In the genomic region with DNA sequence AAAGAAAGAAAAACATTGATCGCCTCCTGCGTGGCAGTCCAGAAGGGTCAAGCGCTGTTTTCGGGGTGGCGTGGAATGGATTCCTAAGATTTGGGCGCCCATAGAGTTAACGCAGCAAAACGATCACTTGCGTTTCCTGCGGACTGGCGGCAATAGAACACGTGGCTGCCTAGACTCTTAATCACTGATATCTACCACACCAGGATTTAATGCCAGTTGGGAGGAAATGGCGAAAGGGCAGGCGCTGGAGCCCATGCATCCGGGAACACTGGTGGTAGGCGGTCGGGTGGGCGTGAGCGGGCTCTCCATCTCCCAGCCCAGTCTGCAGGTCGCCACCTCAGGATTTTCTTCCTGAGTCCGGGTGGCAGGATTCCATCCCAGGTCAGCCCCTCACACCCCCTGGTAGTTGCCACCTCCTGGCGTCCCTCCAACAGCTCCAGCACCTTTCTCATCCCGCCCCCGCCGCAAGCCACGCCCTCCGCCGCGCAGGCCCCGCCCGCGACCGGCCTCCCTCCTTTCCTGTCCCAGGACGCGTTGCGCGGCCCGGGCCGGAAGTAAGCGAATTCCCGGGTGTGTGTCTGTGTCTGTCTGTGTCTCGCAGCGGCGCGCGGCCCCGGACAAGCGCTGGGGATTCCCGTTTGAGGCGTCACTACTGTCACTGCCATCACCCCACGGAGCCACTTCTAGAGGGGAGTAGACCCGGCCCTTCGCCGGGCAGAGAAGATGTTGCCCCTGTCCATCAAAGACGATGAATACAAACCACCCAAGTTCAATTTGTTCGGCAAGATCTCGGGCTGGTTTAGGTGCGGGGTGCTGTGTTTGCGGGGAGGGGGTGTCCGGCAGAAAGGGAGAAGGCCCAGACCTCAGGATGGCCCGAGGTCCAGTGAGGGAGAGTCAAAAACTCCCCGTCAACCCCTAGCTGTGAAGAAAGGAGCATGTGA, we compare ENCODE assay signal across 8 cellular contexts. TPM values are rescaled to one million over a fixed set of nuclear protein-coding genes. Genes with fewer than 3 reads are reported as not detected.
DNase-seq lines count a peak whose midpoint lies in the region; ATAC-seq, FAIRE-seq and TF ChIP-seq lines count a peak whose summit lies in the region.

A gene with protein sequence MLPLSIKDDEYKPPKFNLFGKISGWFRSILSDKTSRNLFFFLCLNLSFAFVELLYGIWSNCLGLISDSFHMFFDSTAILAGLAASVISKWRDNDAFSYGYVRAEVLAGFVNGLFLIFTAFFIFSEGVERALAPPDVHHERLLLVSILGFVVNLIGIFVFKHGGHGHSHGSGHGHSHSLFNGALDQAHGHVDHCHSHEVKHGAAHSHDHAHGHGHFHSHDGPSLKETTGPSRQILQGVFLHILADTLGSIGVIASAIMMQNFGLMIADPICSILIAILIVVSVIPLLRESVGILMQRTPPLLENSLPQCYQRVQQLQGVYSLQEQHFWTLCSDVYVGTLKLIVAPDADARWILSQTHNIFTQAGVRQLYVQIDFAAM (plus strand): TSS at position 551 of the 941 bp plus-strand sequence. CDS start 173 bp downstream, at position 724.

- TF ChIP-seq CTCF in WTC11 (IDR thresholded peaks at IDR 0.05) (no peak), bronchial epithelial cell (IDR thresholded peaks at IDR 0.05; ENCODE audit: insufficient read depth, low read length, severe bottlenecking) (no peak)

- peak within 1 kb of the TSS; percentile 83 to 99 for H3K27ac ChIP-seq in small intestine (ENCODE audit: low read depth in 1 of 2, low read length in 1 of 2)

- H3K27me3 Mint-ChIP-seq in WTC11 (ENCODE audit: low read depth) = no peaks in the 10 kb centered on the region

- CTCF ChIA-PET in WTC11 (lab: Charles Lee) = interaction anchor here (1.2 to 1.9 kb wide), 3 partner anchors 76 to 432 kb away, joined by 3 to 9 read pairs (median 4); no protein-coding TSS in a partner anchor

- peaks cover 25% of the 10 kb centered on the region for H3K4me1 Mint-ChIP-seq in WTC11

- 0 to 1% (median 1%) methylated on average over 61 to 62 of the region's 62 CpGs for WGBS in small intestine, 3 donors

- H3K9me3 Mint-ChIP-seq in WTC11 = peaks cover 18% of the 10 kb centered on the region

- H3K36me3 ChIP-seq in bronchial epithelial cell (ENCODE audit: control insufficient read depth, insufficient read depth, low read length) = peaks cover 1% of the 10 kb centered on the region
- H3K36me3 ChIP-seq in small intestine (ENCODE audit: control insufficient read depth in 2 of 2, insufficient read depth in 2 of 2, low read length in 2 of 2) = peaks cover 0 to 3% of the 10 kb centered on the region in 2 donors

- FAIRE-seq in bronchial epithelial cell (lab: Jason Lieb, UNC) = no peak
- FAIRE-seq in small intestine (lab: Jason Lieb, UNC) = no peak

- peak within 1 kb of the TSS; percentile 80 for H3K4me3 ChIP-seq in bronchial epithelial cell (ENCODE audit: low read depth, low read length)
- peak within 1 kb of the TSS; percentile 62 to 86 for H3K4me3 ChIP-seq in small intestine (ENCODE audit: low read depth in 1 of 2, low read length in 2 of 2)

- peak within 1 kb of the TSS; percentile 100 for H3K4me3 Mint-ChIP-seq in WTC11

- no peaks in the 10 kb centered on the region for H3K9me3 ChIP-seq in small intestine (ENCODE audit: control insufficient read depth, low read depth)

- peaks cover 0 to 3% of the 10 kb centered on the region in 2 donors for H3K4me1 ChIP-seq in small intestine (ENCODE audit: control insufficient read depth in 2 of 2, insufficient read depth in 1 of 2, low read depth in 1 of 2, low read length in 1 of 2)

- peak; percentile 94 for DNase-seq in AG08395 (ENCODE audit: low spot score)
- DNase-seq in NCI-H2227 treated with DMSO at 0.1 percent for 48 hours (lab: John Stamatoyannopoulos, UW) = peak; percentile 87
- peak; percentile 95 for DNase-seq in WTC11 (ENCODE audit: low spot score)
- peak; percentile 85 for DNase-seq in bronchial epithelial cell (ENCODE audit: low read depth)
- peak; percentile 92 for DNase-seq in iPS-NIHi11 (ENCODE audit: low spot score)
- peak; percentile 96 for DNase-seq in small intestine

- peaks cover 38% of the 10 kb centered on the region for H3K36me3 Mint-ChIP-seq in WTC11

- ATAC-seq in GM18907 (IDR thresholded peaks at IDR 0.05; ENCODE audit: unreplicated experiment) = peak; percentile 83
- peak; percentile 70 for ATAC-seq in HG03139 (IDR thresholded peaks at IDR 0.05; ENCODE audit: unreplicated experiment)
- ATAC-seq in WTC11 = peak; percentile 86

- H3K27ac Mint-ChIP-seq in WTC11 = peak within 1 kb of the TSS; percentile 98

- POLR2A ChIA-PET in WTC11 (lab: Charles Lee) = interaction anchor here (0.9 kb wide), 1 partner anchor 343 kb away, joined by 3 read pairs; no protein-coding TSS in a partner anchor

- no peaks in the 10 kb centered on the region for H3K27me3 ChIP-seq in bronchial epithelial cell (ENCODE audit: control insufficient read depth, insufficient read depth, low read length)
- no peaks in the 10 kb centered on the region for H3K27me3 ChIP-seq in small intestine (ENCODE audit: control insufficient read depth in 2 of 2, insufficient read depth in 2 of 2, low read length in 2 of 2)

TF ChIP-seq in WTC11, 78 proteins besides CTCF, POLR2A, EP300 and RAD21 (continues in another document):
- TF ChIP-seq, protein P1, sequence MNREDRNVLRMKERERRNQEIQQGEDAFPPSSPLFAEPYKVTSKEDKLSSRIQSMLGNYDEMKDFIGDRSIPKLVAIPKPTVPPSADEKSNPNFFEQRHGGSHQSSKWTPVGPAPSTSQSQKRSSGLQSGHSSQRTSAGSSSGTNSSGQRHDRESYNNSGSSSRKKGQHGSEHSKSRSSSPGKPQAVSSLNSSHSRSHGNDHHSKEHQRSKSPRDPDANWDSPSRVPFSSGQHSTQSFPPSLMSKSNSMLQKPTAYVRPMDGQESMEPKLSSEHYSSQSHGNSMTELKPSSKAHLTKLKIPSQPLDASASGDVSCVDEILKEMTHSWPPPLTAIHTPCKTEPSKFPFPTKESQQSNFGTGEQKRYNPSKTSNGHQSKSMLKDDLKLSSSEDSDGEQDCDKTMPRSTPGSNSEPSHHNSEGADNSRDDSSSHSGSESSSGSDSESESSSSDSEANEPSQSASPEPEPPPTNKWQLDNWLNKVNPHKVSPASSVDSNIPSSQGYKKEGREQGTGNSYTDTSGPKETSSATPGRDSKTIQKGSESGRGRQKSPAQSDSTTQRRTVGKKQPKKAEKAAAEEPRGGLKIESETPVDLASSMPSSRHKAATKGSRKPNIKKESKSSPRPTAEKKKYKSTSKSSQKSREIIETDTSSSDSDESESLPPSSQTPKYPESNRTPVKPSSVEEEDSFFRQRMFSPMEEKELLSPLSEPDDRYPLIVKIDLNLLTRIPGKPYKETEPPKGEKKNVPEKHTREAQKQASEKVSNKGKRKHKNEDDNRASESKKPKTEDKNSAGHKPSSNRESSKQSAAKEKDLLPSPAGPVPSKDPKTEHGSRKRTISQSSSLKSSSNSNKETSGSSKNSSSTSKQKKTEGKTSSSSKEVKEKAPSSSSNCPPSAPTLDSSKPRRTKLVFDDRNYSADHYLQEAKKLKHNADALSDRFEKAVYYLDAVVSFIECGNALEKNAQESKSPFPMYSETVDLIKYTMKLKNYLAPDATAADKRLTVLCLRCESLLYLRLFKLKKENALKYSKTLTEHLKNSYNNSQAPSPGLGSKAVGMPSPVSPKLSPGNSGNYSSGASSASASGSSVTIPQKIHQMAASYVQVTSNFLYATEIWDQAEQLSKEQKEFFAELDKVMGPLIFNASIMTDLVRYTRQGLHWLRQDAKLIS (CRISPR knock-in tag; IDR thresholded peaks at IDR 0.05; ENCODE audit: borderline replicate concordance) = no peak
- TF ChIP-seq ZNF423 (CRISPR knock-in tag; IDR thresholded peaks at IDR 0.05) (peak; percentile 42; the same call in 1 of the 2 replicates), FOXP1 (CRISPR knock-in tag; IDR thresholded peaks at IDR 0.05; ENCODE audit: borderline replicate concordance) (0 out of 2 replicates have a peak, but pooled peaks have one; percentile 42), ZNF396 (CRISPR knock-in tag; IDR thresholded peaks at IDR 0.05; ENCODE audit: borderline replicate concordance) (no peak), ZNF263 (CRISPR knock-in tag; IDR thresholded peaks at IDR 0.05; ENCODE audit: low read depth) (no peak), ZNF121 (CRISPR knock-in tag; IDR thresholded peaks at IDR 0.05) (no peak), TEAD1 (CRISPR knock-in tag; IDR thresholded peaks at IDR 0.05) (peak; percentile 76; the same call in 1 of the 2 replicates), JUN (CRISPR knock-in tag; IDR thresholded peaks at IDR 0.05) (no peak), CREB1 (CRISPR knock-in tag; IDR thresholded peaks at IDR 0.05) (no peak), SMAD4 (CRISPR knock-in tag; IDR thresholded peaks at IDR 0.05) (peak; percentile 65; the same call in 1 of the 2 replicates), ZNF671 (CRISPR knock-in tag; IDR thresholded peaks at IDR 0.05) (no peak)
- TF ChIP-seq, protein P2, sequence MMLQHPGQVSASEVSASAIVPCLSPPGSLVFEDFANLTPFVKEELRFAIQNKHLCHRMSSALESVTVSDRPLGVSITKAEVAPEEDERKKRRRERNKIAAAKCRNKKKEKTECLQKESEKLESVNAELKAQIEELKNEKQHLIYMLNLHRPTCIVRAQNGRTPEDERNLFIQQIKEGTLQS (CRISPR knock-in tag; conservative IDR thresholded peaks at IDR 0.05) = no peak
- TF ChIP-seq, protein P3, sequence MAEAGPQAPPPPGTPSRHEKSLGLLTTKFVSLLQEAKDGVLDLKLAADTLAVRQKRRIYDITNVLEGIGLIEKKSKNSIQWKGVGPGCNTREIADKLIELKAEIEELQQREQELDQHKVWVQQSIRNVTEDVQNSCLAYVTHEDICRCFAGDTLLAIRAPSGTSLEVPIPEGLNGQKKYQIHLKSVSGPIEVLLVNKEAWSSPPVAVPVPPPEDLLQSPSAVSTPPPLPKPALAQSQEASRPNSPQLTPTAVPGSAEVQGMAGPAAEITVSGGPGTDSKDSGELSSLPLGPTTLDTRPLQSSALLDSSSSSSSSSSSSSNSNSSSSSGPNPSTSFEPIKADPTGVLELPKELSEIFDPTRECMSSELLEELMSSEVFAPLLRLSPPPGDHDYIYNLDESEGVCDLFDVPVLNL (CRISPR knock-in tag; IDR thresholded peaks at IDR 0.05; ENCODE audit: borderline replicate concordance, low read depth) = no peak
- TF ChIP-seq, protein P4, sequence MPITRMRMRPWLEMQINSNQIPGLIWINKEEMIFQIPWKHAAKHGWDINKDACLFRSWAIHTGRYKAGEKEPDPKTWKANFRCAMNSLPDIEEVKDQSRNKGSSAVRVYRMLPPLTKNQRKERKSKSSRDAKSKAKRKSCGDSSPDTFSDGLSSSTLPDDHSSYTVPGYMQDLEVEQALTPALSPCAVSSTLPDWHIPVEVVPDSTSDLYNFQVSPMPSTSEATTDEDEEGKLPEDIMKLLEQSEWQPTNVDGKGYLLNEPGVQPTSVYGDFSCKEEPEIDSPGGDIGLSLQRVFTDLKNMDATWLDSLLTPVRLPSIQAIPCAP (CRISPR knock-in tag; IDR thresholded peaks at IDR 0.05) = no peak

RNA-seq across cellular contexts. Expression of the gene that starts here (rescaled TPM):
- total RNA-seq in WTC11 (2021) (17.2 to 20.7 TPM (median 18.6 TPM) in 3 replicates), bronchial epithelial cell (20.0 and 31.3 TPM in 2 replicates)
- 1 to 10 TPM; 2.0 to 5.9 (median 2.2) TPM for polyA plus RNA-seq in small intestine

Comparison
In these comparisons a context has a peak if more than half of its experiments do, and no peak if none do; other contexts are left out.
1. Peak in every context shown above with its lines: DNase-seq, ATAC-seq, H3K4me3 ChIP-seq and H3K27ac ChIP-seq.